Comparison of ENCODE assay signal across 18 cellular contexts in genomic region chr7:65002972-65003585, GRCh38.
"Had no signal": no experiment of that assay in that cellular context is flagged by ENCODE, and none has a peak within 500 bp of the region (broad histone marks: within the 10 kb centered on the region; RNA-seq: fewer than 3 reads in every experiment).

No MANE protein-coding gene starts in this region.

- H3K9me3 ChIP-seq: colonic mucosa, gastrocnemius medialis had no signal

- H3K27ac ChIP-seq: colonic mucosa, gastrocnemius medialis, skin epidermis had no signal

- DNase-seq: activated CD4-positive, alpha-beta T cell treated with anti-CD3 and anti-CD28 coated beads for 1 hour; activated CD4-positive, alpha-beta T cell treated with anti-CD3 and anti-CD28 coated beads, Interleukin-2, amount 50 U/mL, for 48 hours; activated CD8-positive, alpha-beta memory T cell treated with anti-CD3 and anti-CD28 coated beads, Interleukin-2, amount 10 ng/mL, durations not matched to agents 7 days and 5 days; activated effector memory CD4-positive, alpha-beta T cell treated with Interleukin-2 at 50 U/mL for 16 hours; activated T-cell treated with anti-CD3 and anti-CD28 coated beads, Interleukin-2, amount 50 U/mL, for 24 hours; colonic mucosa; effector CD4-positive, alpha-beta T cell; gastrocnemius medialis; islet precursor cell; left ventricle myocardium superior; mesendoderm; stimulated activated CD4-positive, alpha-beta T cell treated with anti-CD3 and anti-CD28 coated beads, Interleukin-4, amount 100 ng/mL, for 4 hours; substantia nigra; SW 1271; upper lobe of left lung had no signal

- H3K27me3 ChIP-seq: ascending aorta, colonic mucosa, gastrocnemius medialis, upper lobe of left lung had no signal

- H3K27me3 Mint-ChIP-seq: activated CD8-positive, alpha-beta memory T cell treated with anti-CD3 and anti-CD28 coated beads, Interleukin-2, amount 10 ng/mL, durations not matched to agents 7 days and 5 days; activated naive CD8-positive, alpha-beta T cell; activated T-cell treated with anti-CD3 and anti-CD28 coated beads, Interleukin-2, amount 50 U/mL, for 24 hours had no signal

- H3K27ac Mint-ChIP-seq: activated CD8-positive, alpha-beta memory T cell treated with anti-CD3 and anti-CD28 coated beads, Interleukin-2, amount 10 ng/mL, durations not matched to agents 7 days and 5 days; activated naive CD8-positive, alpha-beta T cell; activated T-cell treated with anti-CD3 and anti-CD28 coated beads, Interleukin-2, amount 50 U/mL, for 24 hours had no signal

- H3K4me3 Mint-ChIP-seq: activated CD8-positive, alpha-beta memory T cell treated with anti-CD3 and anti-CD28 coated beads, Interleukin-2, amount 10 ng/mL, durations not matched to agents 7 days and 5 days; activated T-cell treated with anti-CD3 and anti-CD28 coated beads, Interleukin-2, amount 50 U/mL, for 24 hours had no signal

- H3K36me3 ChIP-seq: colonic mucosa, gastrocnemius medialis had no signal

- H3K4me1 ChIP-seq: colonic mucosa had no signal

- ATAC-seq: activated CD8-positive, alpha-beta memory T cell treated with anti-CD3 and anti-CD28 coated beads, Interleukin-2, amount 10 ng/mL, durations not matched to agents 7 days and 5 days; gastrocnemius medialis; left ventricle myocardium superior had no signal

- H3K4me3 ChIP-seq: colonic mucosa, gastrocnemius medialis, skin epidermis had no signal
